31 cellular contexts compared by ENCODE assay signal in genomic region chr15:67776600-67776999, GRCh38. TPM values are rescaled to one million over a fixed set of nuclear protein-coding genes. Genes with fewer than 3 reads are reported as not detected.
DNase-seq lines count a peak whose midpoint lies in the region; ATAC-seq, FAIRE-seq and TF ChIP-seq lines count a peak whose summit lies in the region.
"Had no signal": no experiment of that assay in that cellular context is flagged by ENCODE, and none has a peak within 500 bp of the region (broad histone marks: within the 10 kb centered on the region; RNA-seq: fewer than 3 reads in every experiment).

No MANE protein-coding gene starts in this region.

- H3K27ac ChIP-seq in transverse colon: no peak overlapping the region
- H3K27ac ChIP-seq: 22Rv1, ascending aorta, spleen, thoracic aorta, WERI-Rb-1 had no signal

- peaks cover 2% of the 10 kb centered on the region for H3K27me3 Mint-ChIP-seq in glutamatergic neuron (ENCODE audit: unreplicated experiment)
- H3K27me3 Mint-ChIP-seq: activated naive CD4-positive, alpha-beta T cell treated with anti-CD3 and anti-CD28 coated beads, Interleukin-2, amount 50 U/mL, for 24 hours; naive B cell had no signal

- H3K4me1 Mint-ChIP-seq in glutamatergic neuron (ENCODE audit: low read depth, unreplicated experiment): peaks cover 70% of the 10 kb centered on the region
- H3K4me1 Mint-ChIP-seq: activated naive CD4-positive, alpha-beta T cell treated with anti-CD3 and anti-CD28 coated beads, Interleukin-2, amount 50 U/mL, for 24 hours had no signal

- H3K4me3 Mint-ChIP-seq in glutamatergic neuron (ENCODE audit: unreplicated experiment): no peak overlapping the region
- H3K4me3 Mint-ChIP-seq: activated naive CD4-positive, alpha-beta T cell treated with anti-CD3 and anti-CD28 coated beads, Interleukin-2, amount 50 U/mL, for 24 hours; naive B cell had no signal

- no peaks in the 10 kb centered on the region for H3K36me3 ChIP-seq in transverse colon
- H3K36me3 ChIP-seq: ascending aorta, WERI-Rb-1 had no signal

- 82% methylated on average over 3 of the region's 3 CpGs; no CpG with 5 or more reads in 1 of the 2 donors for WGBS in transverse colon (ENCODE audit: low coverage in 1 of 2), 2 donors

- in situ Hi-C loops in transverse colon (cut with MboI; ENCODE audit: low pct_ligation_motif_present in 1 of 4, low pct_unique_long_range_greater_than_20kb in 1 of 4, low sequenced_read_pairs in 3 of 4): no loop called here

- ATAC-seq in GM21381 (IDR thresholded peaks at IDR 0.05; ENCODE audit: unreplicated experiment): no peak
- ATAC-seq: HCT116 had no signal

- H3K27ac Mint-ChIP-seq in glutamatergic neuron (ENCODE audit: unreplicated experiment): peak overlapping the region; percentile 10
- H3K27ac Mint-ChIP-seq: activated naive CD4-positive, alpha-beta T cell treated with anti-CD3 and anti-CD28 coated beads, Interleukin-2, amount 50 U/mL, for 24 hours had no signal

- peak; percentile 32 for DNase-seq in A172 (ENCODE audit: low spot score)
- DNase-seq in H54 (ENCODE audit: insufficient read length, low spot score): peak; percentile 21
- DNase-seq in RCC 7860 (ENCODE audit: low spot score): peak; percentile 30
- no peak for DNase-seq in glutamatergic neuron
- DNase-seq in transverse colon: no peak
- DNase-seq in COR-L47 (lab: John Stamatoyannopoulos, UW): no peak
- DNase-seq in cerebellar nuclear complex (lab: John Stamatoyannopoulos, UW): no peak
- DNase-seq: activated CD4-positive, alpha-beta T cell treated with anti-CD3 and anti-CD28 coated beads, Interleukin-2, amount 50 U/mL, for 1 hour; erythroblast; foreskin melanocyte; Kasumi-1; kidney; mammary epithelial cell; naive B cell; NCI-H1092 treated with DMSO at 0.1 percent for 48 hours; NCI-H2029; NCI-H446; NK-92 treated with Interleukin-12 subunit alpha and Interleukin-12 subunit beta, amount 100 ng/mL, for 24 hours; retina; spleen; stimulated activated CD4-positive, alpha-beta T cell treated with anti-CD3 and anti-CD28 coated beads, Interleukin-4, amount 100 ng/mL, for 1 hour; stimulated activated naive CD4-positive, alpha-beta T cell treated with Interleukin-2 at 50 U/mL for 16 hours; T-helper 2 cell; WERI-Rb-1 had no signal

- FAIRE-seq in H54 (lab: Jason Lieb, UNC): peak; percentile 43
- peak; percentile 77 for FAIRE-seq in RCC 7860 (lab: Jason Lieb, UNC)
- FAIRE-seq: D721Med, kidney had no signal

- intact Hi-C loops in transverse colon (cut with DNase I; ENCODE audit: low total_unique reads): no loop called here

- TF ChIP-seq CTCF in glutamatergic neuron (IDR thresholded peaks at IDR 0.05; ENCODE audit: partially characterized antibody, unreplicated experiment) (no peak), transverse colon (IDR thresholded peaks at IDR 0.05) (no peak)

- no peak for TF ChIP-seq EP300 in transverse colon (IDR thresholded peaks at IDR 0.05; ENCODE audit: low read depth)

- no peaks in the 10 kb centered on the region for H3K4me1 ChIP-seq in transverse colon
- H3K4me1 ChIP-seq: ascending aorta had no signal

- no peak for TF ChIP-seq POLR2A in H54 (IDR thresholded peaks at IDR 0.05; ENCODE audit: low read depth, low read length)
- no peak for TF ChIP-seq POLR2A in transverse colon (IDR thresholded peaks at IDR 0.05)

- H3K9me3 ChIP-seq in transverse colon: no peaks in the 10 kb centered on the region
- H3K9me3 ChIP-seq: ascending aorta, spleen, thoracic aorta had no signal

- H3K27me3 ChIP-seq in transverse colon: no peaks in the 10 kb centered on the region
- H3K27me3 ChIP-seq: ascending aorta, spleen had no signal

- H3K9me3 Mint-ChIP-seq in glutamatergic neuron (ENCODE audit: unreplicated experiment): no peaks in the 10 kb centered on the region
- H3K9me3 Mint-ChIP-seq: activated naive CD4-positive, alpha-beta T cell treated with anti-CD3 and anti-CD28 coated beads, Interleukin-2, amount 50 U/mL, for 24 hours; naive B cell had no signal

- no peak overlapping the region for H3K4me3 ChIP-seq in transverse colon
- H3K4me3 ChIP-seq: ascending aorta, spleen, thoracic aorta had no signal

- no peaks in the 10 kb centered on the region for H3K36me3 Mint-ChIP-seq in glutamatergic neuron (ENCODE audit: unreplicated experiment)
- H3K36me3 Mint-ChIP-seq: naive B cell had no signal

RNA-seq across cellular contexts. Expression of gene SKOR1, which starts 48.7 kb away (rescaled TPM):
- not detected in 2 replicates for total RNA-seq in A172 (2014; rRNA removed; shearing (Covaris generic))
- total RNA-seq in glutamatergic neuron (ENCODE audit: unreplicated experiment) (4.0 TPM), transverse colon (under 1 TPM in 2 of 4 donors, not detected in 2; 0.27 to 0.79 TPM)
- total RNA-seq: ascending aorta had no signal

Comparison
In these comparisons a context has a peak if more than half of its experiments do, and no peak if none do; other contexts are left out.
1. DNase-seq: peak in A172 (single experiment), H54 (single experiment) and RCC 7860 (single experiment); none in glutamatergic neuron (single experiment), transverse colon (single experiment), COR-L47 (single experiment) and cerebellar nuclear complex (0 of 2).